In the genomic region with DNA sequence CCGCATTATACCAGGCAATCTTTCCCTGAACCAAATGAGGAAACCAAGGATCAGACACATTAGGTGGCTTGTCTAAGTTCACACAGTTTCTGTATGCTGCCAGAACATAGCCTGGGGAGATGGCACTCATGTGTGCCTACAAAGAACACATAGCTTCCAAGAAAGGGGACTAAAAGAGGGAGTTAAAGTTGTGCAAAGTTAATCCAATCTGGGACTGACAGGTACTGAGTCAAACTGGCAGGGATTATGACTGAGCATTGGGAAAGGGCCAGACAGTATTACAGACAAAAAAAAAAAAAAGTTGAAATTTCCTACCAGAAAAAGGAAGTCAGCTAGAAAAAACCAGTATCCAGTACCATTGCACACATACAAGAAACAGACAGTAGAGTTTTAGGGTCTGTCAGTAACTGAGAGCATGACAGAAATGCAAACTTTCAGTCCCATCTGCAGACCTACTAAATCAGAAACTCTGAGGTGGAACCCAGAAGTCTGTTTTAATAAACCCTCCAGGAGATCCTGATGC, we compare ENCODE assay signal across 20 cellular contexts. TPM values are rescaled to one million over a fixed set of nuclear protein-coding genes. Genes with fewer than 3 reads are reported as not detected.
DNase-seq lines count a peak whose midpoint lies in the region; ATAC-seq and TF ChIP-seq lines count a peak whose summit lies in the region.
"Had no signal": no experiment of that assay in that cellular context is flagged by ENCODE, and none has a peak within 500 bp of the region (broad histone marks: within the 10 kb centered on the region; RNA-seq: fewer than 3 reads in every experiment).

No MANE protein-coding gene starts in this region.

- no peaks in the 10 kb centered on the region for H3K4me1 Mint-ChIP-seq in activated T-helper 17 cell treated with anti-CD3 and anti-CD28 coated beads, Interleukin-2, amount 50 U/mL, for 72 hours
- H3K4me1 Mint-ChIP-seq in nephron progenitor cell = peaks cover 10% of the 10 kb centered on the region
- H3K4me1 Mint-ChIP-seq: H9, IgD-negative memory B cell had no signal

- no peaks in the 10 kb centered on the region for H3K36me3 ChIP-seq in testis (ENCODE audit: low read depth, missing control alignments)
- H3K36me3 ChIP-seq: BE2C, Peyer's patch had no signal

- H3K27me3 Mint-ChIP-seq in activated T-helper 17 cell treated with anti-CD3 and anti-CD28 coated beads, Interleukin-2, amount 50 U/mL, for 72 hours = no peaks in the 10 kb centered on the region
- no peaks in the 10 kb centered on the region for H3K27me3 Mint-ChIP-seq in nephron progenitor cell (ENCODE audit: low read depth, poor library complexity)
- H3K27me3 Mint-ChIP-seq: CD4-positive, alpha-beta T cell had no signal

- no peak overlapping the region for H3K27ac Mint-ChIP-seq in activated T-helper 17 cell treated with anti-CD3 and anti-CD28 coated beads, Interleukin-2, amount 50 U/mL, for 72 hours
- H3K27ac Mint-ChIP-seq in nephron progenitor cell = peak overlapping the region; percentile 13
- H3K27ac Mint-ChIP-seq: CD4-positive, alpha-beta T cell; H9; IgD-negative memory B cell had no signal

- TF ChIP-seq CTCF in nephron progenitor cell (IDR thresholded peaks at IDR 0.05) (no peak), testis (IDR thresholded peaks at IDR 0.05) (no peak)

- no peaks in the 10 kb centered on the region for H3K4me1 ChIP-seq in testis
- H3K4me1 ChIP-seq: BE2C, Peyer's patch had no signal

- peak; percentile 22 for ATAC-seq in activated T-helper 17 cell treated with anti-CD3 and anti-CD28 coated beads, Interleukin-2, amount 50 U/mL, for 72 hours (replicated peaks)
- no peak for ATAC-seq in HG02623 (IDR thresholded peaks at IDR 0.05; ENCODE audit: unreplicated experiment)
- ATAC-seq: Right ventricle myocardium inferior had no signal

- no peaks in the 10 kb centered on the region for H3K36me3 Mint-ChIP-seq in activated T-helper 17 cell treated with anti-CD3 and anti-CD28 coated beads, Interleukin-2, amount 50 U/mL, for 72 hours (ENCODE audit: low read depth)
- H3K36me3 Mint-ChIP-seq in nephron progenitor cell (ENCODE audit: low read depth) = no peaks in the 10 kb centered on the region
- H3K36me3 Mint-ChIP-seq: IgD-negative memory B cell had no signal

- in situ Hi-C loops in KBM-7 (cut with MboI; ENCODE audit: low pct_unique_long_range_greater_than_20kb, low sequenced_read_pairs) = no loop called here

- DNase-seq in NOMO-1 treated with DMSO at 0.1 percent for 48 hours (lab: John Stamatoyannopoulos, UW; ENCODE audit: unreplicated experiment) (peak; percentile 35), NOMO-1 treated with dmso at 0.1 percent for 144 hours (lab: John Stamatoyannopoulos, UW; ENCODE audit: unreplicated experiment) (no peak), KBM-7 (peak; percentile 67), nephron progenitor cell (no peak), testis (no peak), H4 (ENCODE audit: low spot score) (no peak)
- DNase-seq: 8988T; BE2C; CD4-positive, alpha-beta T cell; DMS53; H9; NCI-H1436; NCI-H2029 treated with DMSO at 0.1 percent for 48 hours; NCI-H2171 treated with DMSO at 0.1 percent for 48 hours; NCI-H446 treated with DMSO at 0.1 percent for 48 hours; Peyer's patch had no signal

- no peaks in the 10 kb centered on the region for H3K9me3 ChIP-seq in testis
- H3K9me3 ChIP-seq: BE2C, Peyer's patch had no signal

- no peak overlapping the region for H3K27ac ChIP-seq in testis
- H3K27ac ChIP-seq: Peyer's patch had no signal

- 91 to 100% methylated on average over 1 of the region's 1 CpG for WGBS in testis, 2 donors

- no peak overlapping the region for H3K4me3 Mint-ChIP-seq in activated T-helper 17 cell treated with anti-CD3 and anti-CD28 coated beads, Interleukin-2, amount 50 U/mL, for 72 hours
- no peak overlapping the region for H3K4me3 Mint-ChIP-seq in nephron progenitor cell
- H3K4me3 Mint-ChIP-seq: CD4-positive, alpha-beta T cell; H9; IgD-negative memory B cell had no signal

- no peak overlapping the region for H3K4me3 ChIP-seq in testis
- H3K4me3 ChIP-seq: Peyer's patch had no signal

- intact Hi-C loops in testis (cut with DNase I; ENCODE audit: low total_unique reads) = no loop called here

- no peaks in the 10 kb centered on the region for H3K9me3 Mint-ChIP-seq in activated T-helper 17 cell treated with anti-CD3 and anti-CD28 coated beads, Interleukin-2, amount 50 U/mL, for 72 hours
- H3K9me3 Mint-ChIP-seq in nephron progenitor cell = no peaks in the 10 kb centered on the region
- H3K9me3 Mint-ChIP-seq: CD4-positive, alpha-beta T cell; H9; IgD-negative memory B cell had no signal

- no peaks in the 10 kb centered on the region for H3K27me3 ChIP-seq in testis
- H3K27me3 ChIP-seq: BE2C, Peyer's patch had no signal

- TF ChIP-seq POLR2A in testis (IDR thresholded peaks at IDR 0.05) = no peak

RNA-seq across cellular contexts. Expression of gene ADAMTS3, which starts 37.2 kb away (rescaled TPM):
- not detected for total RNA-seq in activated T-helper 17 cell treated with anti-CD3 and anti-CD28 coated beads, Interleukin-2, amount 50 U/mL, for 72 hours
- 1 to 10 TPM; 5.3 to 6.8 TPM for total RNA-seq in testis
- polyA plus RNA-seq in testis (ENCODE audit: insufficient read depth, low read depth, low replicate concordance) = 3.9 TPM
- total RNA-seq in H4 (2014; rRNA removed; shearing (Covaris generic)) = 6.4 and 7.6 TPM in 2 replicates
- total RNA-seq: CD4-positive, alpha-beta T cell had no signal
- polyA plus RNA-seq: IgD-negative memory B cell had no signal

Comparison
In these comparisons a context has a peak if more than half of its experiments do, and no peak if none do; other contexts are left out.
1. DNase-seq: peak in NOMO-1 treated with DMSO at 0.1 percent for 48 hours (single experiment) and KBM-7 (single experiment); none in NOMO-1 treated with dmso at 0.1 percent for 144 hours (single experiment), nephron progenitor cell (single experiment), testis (single experiment) and H4 (single experiment).